In genomic region chr12:20716037-20716436, GRCh38 we compare ENCODE assay signal across 21 cellular contexts. TPM values are rescaled to one million over a fixed set of nuclear protein-coding genes. Genes with fewer than 3 reads are reported as not detected.
DNase-seq lines count a peak whose midpoint lies in the region; ATAC-seq, FAIRE-seq and TF ChIP-seq lines count a peak whose summit lies in the region.
"Had no signal": no experiment of that assay in that cellular context is flagged by ENCODE, and none has a peak within 500 bp of the region (broad histone marks: within the 10 kb centered on the region; RNA-seq: fewer than 3 reads in every experiment).

No MANE protein-coding gene starts in this region.

- TF ChIP-seq CTCF in OCI-LY7 (conservative IDR thresholded peaks at IDR 0.05; ENCODE audit: low read length), result peak; percentile 36; the same call in 1 of the 2 replicates

- FAIRE-seq in H54 (lab: Jason Lieb, UNC), result no peak
- FAIRE-seq: HTR-8/SVneo, keratinocyte had no signal

- DNase-seq in ELF-1 (ENCODE audit: low read depth, low spot score) (peak; percentile 3), HuH-7.5 (ENCODE audit: low spot score) (peak; percentile 9), OCI-LY7 (ENCODE audit: low spot score) (peak; percentile 16), left colon (peak; percentile 37 to 48), H54 (ENCODE audit: insufficient read length, low spot score) (no peak), NCI-H1092 (lab: John Stamatoyannopoulos, UW) (no peak)
- DNase-seq: right cardiac atrium; SJCRH30; stimulated activated naive CD8-positive, alpha-beta T cell treated with anti-CD3 and anti-CD28 coated beads, Interleukin-15, Interleukin-2, amounts not matched to agents 100 U/mL and 50 U/mL, for 24 hours; T-helper 2 cell; trophoblast cell had no signal

- H2AFZ ChIP-seq in OCI-LY7 (ENCODE audit: low read length), result no peak overlapping the region

- no peaks in the 10 kb centered on the region for H3K4me1 ChIP-seq in OCI-LY7 (ENCODE audit: insufficient read depth, low read length, poor library complexity, severe bottlenecking)
- H3K4me1 ChIP-seq: SJCRH30 had no signal

- H3K27ac ChIP-seq in OCI-LY7 (ENCODE audit: low read depth, low read length, poor library complexity, severe bottlenecking), result no peak overlapping the region
- H3K27ac ChIP-seq: cardiac muscle cell, SJCRH30 had no signal

- CTCF ChIA-PET in OCI-LY7 (lab: Charles Lee; ENCODE audit: unreplicated experiment), result no interaction called here

- intact Hi-C loops in OCI-LY7 (cut with micrococcal nuclease; ENCODE audit: unreplicated experiment), result no loop called here
- intact Hi-C loops in left colon (cut with DNase I, micrococcal nuclease), result no loop called here

- no peaks in the 10 kb centered on the region for H3K9me3 ChIP-seq in OCI-LY7 (ENCODE audit: low read length)
- H3K9me3 ChIP-seq: SJCRH30 had no signal

- peak; percentile 98 for ATAC-seq in left colon
- no peak for ATAC-seq in GM19328 (IDR thresholded peaks at IDR 0.05; ENCODE audit: unreplicated experiment)
- ATAC-seq in GM21360 (IDR thresholded peaks at IDR 0.05; ENCODE audit: unreplicated experiment), result no peak
- ATAC-seq: activated T-helper 17 cell treated with anti-CD3 and anti-CD28 coated beads, Interleukin-2, amount 50 U/mL, for 72 hours; esophagus mucosa; right cardiac atrium; stimulated activated naive CD8-positive, alpha-beta T cell treated with anti-CD3 and anti-CD28 coated beads, Interleukin-15, Interleukin-2, amounts not matched to agents 100 U/mL and 50 U/mL, for 24 hours had no signal

- POLR2A ChIA-PET in OCI-LY7 (lab: Charles Lee), result interaction anchor here (1.3 kb wide), 1 partner anchor 9 kb away, joined by 4 read pairs; no protein-coding TSS in a partner anchor

- no peak overlapping the region for H3K4me2 ChIP-seq in OCI-LY7 (ENCODE audit: low read length)

- H3K9me2 ChIP-seq in OCI-LY7 (ENCODE audit: insufficient read depth, low read length), result no peaks in the 10 kb centered on the region

- H3K79me2 ChIP-seq in OCI-LY7 (ENCODE audit: insufficient read depth, low read depth, low read length), result no peaks in the 10 kb centered on the region

- H3K4me3 ChIP-seq in OCI-LY7 (ENCODE audit: low read depth, low read length, poor library complexity, severe bottlenecking), result no peak overlapping the region
- H3K4me3 ChIP-seq: cardiac muscle cell, SJCRH30 had no signal

- no peaks in the 10 kb centered on the region for H3K36me3 ChIP-seq in OCI-LY7 (ENCODE audit: insufficient read depth, low read length)
- H3K36me3 ChIP-seq: cardiac muscle cell, SJCRH30 had no signal

- TF ChIP-seq POLR2A in H54 (IDR thresholded peaks at IDR 0.05; ENCODE audit: low read depth, low read length), result no peak

- H4K20me1 ChIP-seq in OCI-LY7 (ENCODE audit: insufficient read depth, low read length), result no peaks in the 10 kb centered on the region

- BruUV-seq in OCI-LY7 (replicated peaks; lab: Mats Ljungman, UMichigan), result no TSS peak

RNA-seq across cellular contexts. Expression of gene SLCO1C1, which starts 20.9 kb away (rescaled TPM):
- not detected in 2 replicates for total RNA-seq in OCI-LY7 (2014; rRNA removed; shearing (Covaris generic))
- not detected in 2 replicates for total RNA-seq in OCI-LY7 (2022)
- 1 to 10 TPM; 1.1 to 4.2 TPM for total RNA-seq in left colon
- total RNA-seq: activated T-helper 17 cell treated with anti-CD3 and anti-CD28 coated beads, Interleukin-2, amount 50 U/mL, for 72 hours; B cell; cardiac muscle cell; MCF 10A; mononuclear cell had no signal

Comparison
In these comparisons a context has a peak if more than half of its experiments do, and no peak if none do; other contexts are left out.
1. DNase-seq: peak in ELF-1 (single experiment), HuH-7.5 (single experiment), OCI-LY7 (single experiment) and left colon (2 of 2); none in H54 (single experiment) and NCI-H1092 (single experiment).